In genomic region chr2:10417551-10418335, GRCh38 we compare ENCODE assay signal across 21 cellular contexts. TPM values are rescaled to one million over a fixed set of nuclear protein-coding genes. Genes with fewer than 3 reads are reported as not detected.
DNase-seq lines count a peak whose midpoint lies in the region; ATAC-seq, FAIRE-seq and TF ChIP-seq lines count a peak whose summit lies in the region.
"Had no signal": no experiment of that assay in that cellular context is flagged by ENCODE, and none has a peak within 500 bp of the region (broad histone marks: within the 10 kb centered on the region; RNA-seq: fewer than 3 reads in every experiment).

No MANE protein-coding gene starts in this region.

- H3K27me3 ChIP-seq in BLaER1 treated with 17β-estradiol and CSF1 and Interleukin-3, amounts not matched to agents 10 nM and 100 nM: no peaks in the 10 kb centered on the region
- H3K27me3 ChIP-seq in small intestine (ENCODE audit: control insufficient read depth in 2 of 2, insufficient read depth in 2 of 2, low read length in 2 of 2): no peaks in the 10 kb centered on the region
- H3K27me3 ChIP-seq: BE2C had no signal

- no peaks in the 10 kb centered on the region for H3K27me3 Mint-ChIP-seq in activated CD4-positive, alpha-beta memory T cell treated with anti-CD3 and anti-CD28 coated beads, Interleukin-2, amount 10 ng/mL, durations not matched to agents 7 days and 5 days

- no peaks in the 10 kb centered on the region for H3K9me3 ChIP-seq in BLaER1 treated with 17β-estradiol and CSF1 and Interleukin-3, amounts not matched to agents 10 nM and 100 nM (replicated peaks in 1 of 11)
- H3K9me3 ChIP-seq in small intestine (ENCODE audit: control insufficient read depth, low read depth): no peaks in the 10 kb centered on the region
- H3K9me3 ChIP-seq: BE2C had no signal

- H3K9ac ChIP-seq in BLaER1 treated with 17β-estradiol and CSF1 and Interleukin-3, amounts not matched to agents 10 nM and 100 nM: no peak overlapping the region

- peaks cover 0 to 97% (median 84%) of the 10 kb centered on the region in 11 experiments; a peak in 20 of 22 replicates for H4K20me1 ChIP-seq in BLaER1 treated with 17β-estradiol and CSF1 and Interleukin-3, amounts not matched to agents 10 nM and 100 nM

- H3K4me1 Mint-ChIP-seq in activated CD4-positive, alpha-beta memory T cell treated with anti-CD3 and anti-CD28 coated beads, Interleukin-2, amount 10 ng/mL, durations not matched to agents 7 days and 5 days: peaks cover 2% of the 10 kb centered on the region
- H3K4me1 Mint-ChIP-seq: GM23338 had no signal

- H3K36me3 ChIP-seq in BLaER1 treated with 17β-estradiol and CSF1 and Interleukin-3, amounts not matched to agents 10 nM and 100 nM: peaks cover 31 to 75% (median 41%) of the 10 kb centered on the region in 11 experiments
- peaks cover 0 to 4% of the 10 kb centered on the region in 2 donors for H3K36me3 ChIP-seq in small intestine (ENCODE audit: control insufficient read depth in 2 of 2, insufficient read depth in 2 of 2, low read length in 2 of 2)

- H3K9me3 Mint-ChIP-seq in activated CD4-positive, alpha-beta memory T cell treated with anti-CD3 and anti-CD28 coated beads, Interleukin-2, amount 10 ng/mL, durations not matched to agents 7 days and 5 days: no peaks in the 10 kb centered on the region
- H3K9me3 Mint-ChIP-seq: CD8-positive, alpha-beta T cell; GM23338 had no signal

- CTCF ChIA-PET in activated CD4-positive, alpha-beta memory T cell treated with anti-CD3 and anti-CD28 coated beads, Interleukin-2, amount 10 ng/mL, durations not matched to agents 7 days and 5 days (lab: Charles Lee): interaction anchor here (0.6 to 4.7 kb wide), 3 partner anchors 9 to 258 kb away, joined by 4 to 19 read pairs (median 9); no protein-coding TSS in a partner anchor

- H3K4me2 ChIP-seq in BLaER1 treated with 17β-estradiol and CSF1 and Interleukin-3, amounts not matched to agents 10 nM and 100 nM: peak overlapping the region in 8 of 11 experiments; percentile 1 to 61 (median 26); a peak in 15 of 22 replicates
- H3K4me2 ChIP-seq: GM23338 had no signal

- peak; percentile 75 for DNase-seq in LNCaP clone FGC (ENCODE audit: low read depth)
- peak; percentile 61 for DNase-seq in kidney tubule cell (ENCODE audit: low spot score)
- peak; percentile 69 for DNase-seq in small intestine
- no peak for DNase-seq in cerebellar nuclear complex (lab: John Stamatoyannopoulos, UW)
- DNase-seq in activated CD4-positive, alpha-beta memory T cell treated with anti-CD3 and anti-CD28 coated beads, Interleukin-2, amount 10 ng/mL, durations not matched to agents 7 days and 5 days: no peak
- DNase-seq: BE2C; CD8-positive, alpha-beta T cell; HCEC 1CT; NCI-H1105 treated with DMSO at 0.1 percent for 48 hours; NCI-H1694 treated with DMSO at 0.1 percent for 48 hours; NCI-H2107; NCI-H2227 treated with DMSO at 0.1 percent for 48 hours; NCI-H510A treated with DMSO at 0.1 percent for 48 hours had no signal

- ATAC-seq in HG03196 (IDR thresholded peaks at IDR 0.05; ENCODE audit: unreplicated experiment): no peak
- ATAC-seq: CD8-positive, alpha-beta T cell; GM23338; K562 had no signal

- POLR2A ChIA-PET in activated CD4-positive, alpha-beta memory T cell treated with anti-CD3 and anti-CD28 coated beads, Interleukin-2, amount 10 ng/mL, durations not matched to agents 7 days and 5 days (lab: Charles Lee): interaction anchor here (1.3 kb wide), 1 partner anchor 27 kb away, joined by 3 read pairs; no protein-coding TSS in a partner anchor

- peaks cover 2% of the 10 kb centered on the region for H3K36me3 Mint-ChIP-seq in activated CD4-positive, alpha-beta memory T cell treated with anti-CD3 and anti-CD28 coated beads, Interleukin-2, amount 10 ng/mL, durations not matched to agents 7 days and 5 days (ENCODE audit: low read depth)

- no peak overlapping the region for H3K27ac Mint-ChIP-seq in activated CD4-positive, alpha-beta memory T cell treated with anti-CD3 and anti-CD28 coated beads, Interleukin-2, amount 10 ng/mL, durations not matched to agents 7 days and 5 days
- H3K27ac Mint-ChIP-seq: CD8-positive, alpha-beta T cell; GM23338 had no signal

- TF ChIP-seq CTCF in LNCaP clone FGC (IDR thresholded peaks at IDR 0.05; ENCODE audit: control insufficient read depth, extremely low read depth, insufficient read depth): no peak

- no peak overlapping the region for H3K27ac ChIP-seq in BLaER1 treated with 17β-estradiol and CSF1 and Interleukin-3, amounts not matched to agents 10 nM and 100 nM
- no peak overlapping the region for H3K27ac ChIP-seq in small intestine (ENCODE audit: low read depth in 1 of 2, low read length in 1 of 2)

- no peak overlapping the region for H3K4me3 Mint-ChIP-seq in activated CD4-positive, alpha-beta memory T cell treated with anti-CD3 and anti-CD28 coated beads, Interleukin-2, amount 10 ng/mL, durations not matched to agents 7 days and 5 days
- H3K4me3 Mint-ChIP-seq: CD8-positive, alpha-beta T cell; GM23338 had no signal

- no peak overlapping the region for H3K4me3 ChIP-seq in BLaER1 treated with 17β-estradiol and CSF1 and Interleukin-3, amounts not matched to agents 10 nM and 100 nM
- H3K4me3 ChIP-seq in LNCaP clone FGC (ENCODE audit: low read depth, low read length): no peak overlapping the region
- no peak overlapping the region for H3K4me3 ChIP-seq in small intestine (ENCODE audit: low read depth in 1 of 2, low read length in 2 of 2)
- H3K4me3 ChIP-seq: GM23338, K562 had no signal

- WGBS in small intestine, 3 donors: 22 to 57% (median 55%) methylated on average over 6 of the region's 6 CpGs

- FAIRE-seq in small intestine (lab: Jason Lieb, UNC): no peak
- FAIRE-seq: A204.1, D721Med, GM12891, GM19239, K562 had no signal

- peaks cover 0 to 59% (median 43%) of the 10 kb centered on the region in 10 experiments; a peak in 15 of 20 replicates for H3K4me1 ChIP-seq in BLaER1 treated with 17β-estradiol and CSF1 and Interleukin-3, amounts not matched to agents 10 nM and 100 nM
- peaks cover 0 to 7% of the 10 kb centered on the region in 2 donors for H3K4me1 ChIP-seq in small intestine (ENCODE audit: control insufficient read depth in 2 of 2, insufficient read depth in 1 of 2, low read depth in 1 of 2, low read length in 1 of 2)

RNA-seq across cellular contexts. Expression of gene ODC1, which starts 30.4 kb away (rescaled TPM):
- polyA plus RNA-seq in small intestine: 100 to 1,000 TPM in 1 of 3 donors, 10 to 100 TPM in 2; 12.5 to 109 (median 21.9) TPM
- 10 to 100 TPM; 48.1 to 54.9 TPM for total RNA-seq in activated CD4-positive, alpha-beta memory T cell treated with anti-CD3 and anti-CD28 coated beads, Interleukin-2, amount 10 ng/mL, durations not matched to agents 7 days and 5 days

Comparison
In these comparisons a context has a peak if more than half of its experiments do, and no peak if none do; other contexts are left out.
1. DNase-seq: peak in LNCaP clone FGC (single experiment), kidney tubule cell (single experiment) and small intestine (single experiment); none in cerebellar nuclear complex (0 of 2) and activated CD4-positive, alpha-beta memory T cell treated with anti-CD3 and anti-CD28 coated beads, Interleukin-2, amount 10 ng/mL, durations not matched to agents 7 days and 5 days (single experiment).